Comparison of ENCODE assay signal across 8 cellular contexts in genomic region chr9:120841930-120842684, GRCh38. TPM values are rescaled to one million over a fixed set of nuclear protein-coding genes. Genes with fewer than 3 reads are reported as not detected.
DNase-seq lines count a peak whose midpoint lies in the region; ATAC-seq, FAIRE-seq and TF ChIP-seq lines count a peak whose summit lies in the region.

No MANE protein-coding gene starts in this region.

- H4K20me1 ChIP-seq in K562 (replicated peaks; ENCODE audit: control insufficient read depth, insufficient read depth, low read length), result no peaks in the 10 kb centered on the region; the same call in 1 of the 2 replicates

- peak in 1 of 2 donors; percentile 2 for ATAC-seq in activated T-cell treated with anti-CD3 and anti-CD28 coated beads, Interleukin-2, amount 50 U/mL, for 4 hours
- peak; percentile 28 for ATAC-seq in K562

- peak overlapping the region; percentile 89 for H2AFZ ChIP-seq in K562 (ENCODE audit: low read depth, low read length)

- peaks cover 78% of the 10 kb centered on the region for H3K4me1 Mint-ChIP-seq in activated T-cell treated with anti-CD3 and anti-CD28 coated beads, Interleukin-2, amount 50 U/mL, for 4 hours (ENCODE audit: low read depth)

- peak overlapping the region; percentile 96 for H3K4me3 Mint-ChIP-seq in activated T-cell treated with anti-CD3 and anti-CD28 coated beads, Interleukin-2, amount 50 U/mL, for 4 hours

- H3K36me3 ChIP-seq in HUES48 (ENCODE audit: control insufficient read depth, insufficient read depth, low read length), result peaks cover 19% of the 10 kb centered on the region
- peaks cover 48% of the 10 kb centered on the region for H3K36me3 ChIP-seq in K562 (ENCODE audit: control insufficient read depth, insufficient read depth, low read length)
- no peaks in the 10 kb centered on the region for H3K36me3 ChIP-seq in kidney epithelial cell (ENCODE audit: control insufficient read depth, insufficient read depth, low read length)
- peaks cover 2% of the 10 kb centered on the region for H3K36me3 ChIP-seq in suprapubic skin

- TF ChIP-seq POLR2A in K562 (conservative IDR thresholded peaks at IDR 0.05) (no peak), suprapubic skin (IDR thresholded peaks at IDR 0.05) (no peak)

- in situ Hi-C loops in K562 (cut with MboI), result no loop called here

- intact Hi-C loops in K562 (cut with micrococcal nuclease), result loop anchor here (2.0 to 5.0 kb wide), 5 partner anchors 35 to 140 kb away; partner anchors contain the start of gene PHF19

- H3K9me3 ChIP-seq in HUES48 (ENCODE audit: control insufficient read depth, insufficient read depth, low read length) (no peaks in the 10 kb centered on the region), K562 (replicated peaks; ENCODE audit: control insufficient read depth, insufficient read depth, low read depth, low read length) (no peaks in the 10 kb centered on the region), suprapubic skin (no peaks in the 10 kb centered on the region)

- H3K9ac ChIP-seq in HUES48 (ENCODE audit: low read depth, low read length) (peak overlapping the region; percentile 87), K562 (ENCODE audit: insufficient read depth in 1 of 2, low read depth in 2 of 2, low read length in 2 of 2) (peak overlapping the region; percentile 92 to 97)

- FAIRE-seq in K562 (lab: Jason Lieb, UNC), result no peak

- H3K9me3 Mint-ChIP-seq in activated T-cell treated with anti-CD3 and anti-CD28 coated beads, Interleukin-2, amount 50 U/mL, for 4 hours, result no peaks in the 10 kb centered on the region

- H3K4me2 ChIP-seq in K562 (ENCODE audit: insufficient read depth, low read length), result peak overlapping the region; percentile 87

- no peaks in the 10 kb centered on the region for H3K27me3 ChIP-seq in HUES48 (ENCODE audit: control insufficient read depth, insufficient read depth, low read length)
- no peaks in the 10 kb centered on the region for H3K27me3 ChIP-seq in K562 (ENCODE audit: control insufficient read depth in 2 of 2, insufficient read depth in 2 of 2, low read length in 2 of 2)
- H3K27me3 ChIP-seq in kidney epithelial cell (ENCODE audit: control insufficient read depth, insufficient read depth, low read length), result no peaks in the 10 kb centered on the region
- H3K27me3 ChIP-seq in suprapubic skin, result no peaks in the 10 kb centered on the region

- DNase-seq in activated T-cell treated with anti-CD3 and anti-CD28 coated beads, Interleukin-2, amount 50 U/mL, for 4 hours, result no peak
- no peak for DNase-seq in activated T-cell treated with anti-CD3 and anti-CD28 coated beads, Interleukin-2, amount 50 U/mL, for 1 hour
- DNase-seq in K562 (ENCODE audit: extremely low read depth in 1 of 4, low spot score in 3 of 4) (peak in 1 of 4 experiments; percentile 68), kidney epithelial cell (ENCODE audit: low read depth) (no peak), suprapubic skin (ENCODE audit: low spot score in 2 of 2) (peak; percentile 66 to 78), UCSD-AML1 (lab: John Stamatoyannopoulos, UW; ENCODE audit: unreplicated experiment) (no peak)
- DNase-seq in central memory CD4-positive, alpha-beta T cell, result no peak

- no peak for TF ChIP-seq RAD21 in K562 (CRISPR knock-in tag; conservative IDR thresholded peaks at IDR 0.05 in 1 of 2, IDR thresholded peaks at IDR 0.05 in 1 of 2)

- peaks cover 79% of the 10 kb centered on the region for H3K79me2 ChIP-seq in K562 (ENCODE audit: control insufficient read depth, insufficient read depth, low read length)

- H3K9me1 ChIP-seq in K562 (ENCODE audit: control insufficient read depth, insufficient read depth, low read length), result peaks cover 4% of the 10 kb centered on the region

- CTCF ChIA-PET in K562 (lab: Yijun Ruan, JAX; ENCODE audit: low intra/inter-chr PET ratio), result no interaction called here

- H3K4me3 ChIP-seq in HUES48 (ENCODE audit: low read depth, low read length) (peak overlapping the region; percentile 87), K562 (peak overlapping the region; percentile 54), kidney epithelial cell (ENCODE audit: low read depth, low read length) (peak overlapping the region; percentile 87), suprapubic skin (peak overlapping the region; percentile 88)

- TF ChIP-seq EP300 in K562 (IDR thresholded peaks at IDR 0.05; ENCODE audit: low read length), result no peak
- no peak for TF ChIP-seq EP300 in suprapubic skin (IDR thresholded peaks at IDR 0.05)

- POLR2A ChIA-PET in K562 (lab: Yijun Ruan, JAX), result interaction anchor here (0.6 to 5.3 kb wide), 16 partner anchors 8 to 311 kb away, joined by 3 to 78 read pairs (median 5); partner anchors contain the start of gene PHF19

- TF ChIP-seq CTCF in K562 (IDR thresholded peaks at IDR 0.05 in 2 of 3, conservative IDR thresholded peaks at IDR 0.05 in 1 of 3; ENCODE audit: insufficient read depth in 2 of 3, low read depth in 1 of 3, low read length in 3 of 3), result no peak
- TF ChIP-seq CTCF in kidney epithelial cell (IDR thresholded peaks at IDR 0.05; ENCODE audit: insufficient read depth, low read length, poor library complexity, severe bottlenecking), result no peak
- no peak for TF ChIP-seq CTCF in suprapubic skin (IDR thresholded peaks at IDR 0.05)

- H3K36me3 Mint-ChIP-seq in activated T-cell treated with anti-CD3 and anti-CD28 coated beads, Interleukin-2, amount 50 U/mL, for 4 hours (ENCODE audit: insufficient read depth), result peaks cover 28% of the 10 kb centered on the region

- H3K27ac ChIP-seq in HUES48 (ENCODE audit: low read depth, low read length) (peak overlapping the region; percentile 92), K562 (ENCODE audit: extremely low read depth, low read depth, low read length) (peak overlapping the region; percentile 95), suprapubic skin (peak overlapping the region; percentile 96)

- H3K4me1 ChIP-seq in HUES48 (ENCODE audit: control insufficient read depth, insufficient read depth, low read length) (peaks cover 10% of the 10 kb centered on the region), K562 (replicated peaks in 1 of 2; ENCODE audit: control insufficient read depth in 2 of 2, insufficient read depth in 2 of 2, low read length in 2 of 2) (peaks cover 37 to 58% of the 10 kb centered on the region in 2 experiments), suprapubic skin (peaks cover 19% of the 10 kb centered on the region)

- no peaks in the 10 kb centered on the region for H3K27me3 Mint-ChIP-seq in activated T-cell treated with anti-CD3 and anti-CD28 coated beads, Interleukin-2, amount 50 U/mL, for 4 hours (ENCODE audit: low read depth)

- WGBS in K562 (ENCODE audit: insufficient coverage, low coverage, missing lambda C conversion rate), result 2% methylated on average over 18 of the region's 18 CpGs
- 28% methylated on average over 18 of the region's 18 CpGs for WGBS in suprapubic skin

- BruUV-seq in K562 (replicated peaks; lab: Mats Ljungman, UMichigan), result TSS peak; percentile 64

RNA-seq across cellular contexts. Expression of gene PSMD5, which starts 0.6 kb away (rescaled TPM):
- 10 to 100 TPM; 64.3 to 75.9 (median 73.3) TPM for total RNA-seq in activated T-cell treated with anti-CD3 and anti-CD28 coated beads, Interleukin-2, amount 50 U/mL, for 4 hours
- total RNA-seq in K562 (2011; cell fraction: chromatin; rRNA removed; ENCODE audit: low replicate concordance), result 59.3 and 197 TPM in 2 replicates
- 30.2 and 45.4 TPM in 2 replicates for total RNA-seq in K562 (2011; cell fraction: nucleolus; rRNA removed)
- 90.6 and 121 TPM in 2 replicates for total RNA-seq in K562 (2011; cell fraction: nucleoplasm; rRNA removed)
- 51.0 and 55.3 TPM in 2 replicates for total RNA-seq in K562 (2014; rRNA removed)
- total RNA-seq in K562 (2014; rRNA removed; fragmentation: Illumina TruSeq; extraction: Trizol), result 76.3 and 83.0 TPM in 2 replicates
- total RNA-seq in K562 (2015; rRNA removed; fragmentation: Illumina TruSeq; extraction: Trizol), result 65.1 and 72.5 TPM in 2 replicates
- 136 and 148 TPM in 2 replicates for total RNA-seq in K562 (2021)
- 107 and 148 TPM in 2 replicates for polyA plus RNA-seq in K562 (2011; rRNA removed)
- 39.0 and 70.9 TPM in 2 replicates for polyA plus RNA-seq in K562 (2011; cell fraction: cytosol; rRNA removed)
- polyA plus RNA-seq in K562 (2011; cell fraction: nucleus; rRNA removed), result 34.5 and 37.0 TPM in 2 replicates
- polyA plus RNA-seq in K562 (2012), result 54.7 and 61.5 TPM in 2 replicates
- 90.1 and 114 TPM in 2 replicates for polyA plus RNA-seq in K562 (2014; fragmentation: Illumina TruSeq; extraction: Trizol)
- polyA plus RNA-seq in K562 (2014; fragmentation: Nextera tagmentation; extraction: Ambion mirVana), result 10 to 100 TPM; 46.4 to 60.9 TPM
- polyA plus RNA-seq in K562 (2014; rRNA removed), result 89.4 and 95.6 TPM in 2 replicates
- polyA minus RNA-seq in K562 (2011; rRNA and poly(A)+ RNA removed), result 115 and 116 TPM in 2 replicates
- 48.7 and 58.2 TPM in 2 replicates for polyA minus RNA-seq in K562 (2011; cell fraction: cytosol; rRNA and poly(A)+ RNA removed)
- polyA minus RNA-seq in K562 (2011; cell fraction: nucleus; rRNA and poly(A)+ RNA removed), result 28.4 and 53.9 TPM in 2 replicates
- 39.6 and 44.4 TPM in 2 replicates for total RNA-seq in kidney epithelial cell
- total RNA-seq in suprapubic skin, result 10 to 100 TPM; 30.7 to 47.7 (median 33.0) TPM

RNA-seq across cellular contexts. Expression of gene PHF19, which starts 34.9 kb away (rescaled TPM):
- 10 to 100 TPM; 59.2 to 75.1 (median 64.8) TPM for total RNA-seq in activated T-cell treated with anti-CD3 and anti-CD28 coated beads, Interleukin-2, amount 50 U/mL, for 4 hours
- 622 and 1,187 TPM in 2 replicates for total RNA-seq in K562 (2011; cell fraction: chromatin; rRNA removed; ENCODE audit: low replicate concordance)
- 570 and 625 TPM in 2 replicates for total RNA-seq in K562 (2011; cell fraction: nucleolus; rRNA removed)
- 592 and 663 TPM in 2 replicates for total RNA-seq in K562 (2011; cell fraction: nucleoplasm; rRNA removed)
- total RNA-seq in K562 (2014; rRNA removed) (255 and 312 TPM in 2 replicates), K562 (2014; rRNA removed; fragmentation: Illumina TruSeq; extraction: Trizol) (191 and 211 TPM in 2 replicates), K562 (2015; rRNA removed; fragmentation: Illumina TruSeq; extraction: Trizol) (240 and 241 TPM in 2 replicates), K562 (2021) (372 and 373 TPM in 2 replicates), kidney epithelial cell (14.9 and 18.5 TPM in 2 replicates), suprapubic skin (10 to 100 TPM; 11.3 to 15.5 (median 13.8) TPM)
- polyA plus RNA-seq in K562 (2011; rRNA removed) (403 and 414 TPM in 2 replicates), K562 (2014; fragmentation: Illumina TruSeq; extraction: Trizol) (292 and 365 TPM in 2 replicates), K562 (2014; fragmentation: Nextera tagmentation; extraction: Ambion mirVana) (100 to 1,000 TPM in 1 of 2 experiments, 10 to 100 TPM in 1; 95.8 to 140 TPM), K562 (2014; rRNA removed) (312 TPM in 2 replicates)
- polyA plus RNA-seq in K562 (2011; cell fraction: cytosol; rRNA removed), result 475 and 721 TPM in 2 replicates
- polyA plus RNA-seq in K562 (2011; cell fraction: nucleus; rRNA removed), result 1,109 and 1,436 TPM in 2 replicates
- polyA plus RNA-seq in K562 (2012), result 275 and 342 TPM in 2 replicates
- polyA minus RNA-seq in K562 (2011; rRNA and poly(A)+ RNA removed), result 333 and 440 TPM in 2 replicates
- 286 and 300 TPM in 2 replicates for polyA minus RNA-seq in K562 (2011; cell fraction: cytosol; rRNA and poly(A)+ RNA removed)
- 297 and 330 TPM in 2 replicates for polyA minus RNA-seq in K562 (2011; cell fraction: nucleus; rRNA and poly(A)+ RNA removed)

RNA-seq across cellular contexts. Expression of gene FBXW2, which starts 48.9 kb away (rescaled TPM):
- 10 to 100 TPM; 66.7 to 72.7 (median 66.9) TPM for total RNA-seq in activated T-cell treated with anti-CD3 and anti-CD28 coated beads, Interleukin-2, amount 50 U/mL, for 4 hours
- total RNA-seq in K562 (2011; cell fraction: chromatin; rRNA removed; ENCODE audit: low replicate concordance), result 68.9 and 132 TPM in 2 replicates
- 44.0 and 45.8 TPM in 2 replicates for total RNA-seq in K562 (2011; cell fraction: nucleolus; rRNA removed)
- total RNA-seq in K562 (2011; cell fraction: nucleoplasm; rRNA removed), result 87.5 and 126 TPM in 2 replicates
- total RNA-seq in K562 (2014; rRNA removed) (24.5 and 26.8 TPM in 2 replicates), K562 (2014; rRNA removed; fragmentation: Illumina TruSeq; extraction: Trizol) (31.3 and 35.6 TPM in 2 replicates), K562 (2015; rRNA removed; fragmentation: Illumina TruSeq; extraction: Trizol) (27.6 and 28.1 TPM in 2 replicates), K562 (2021) (46.7 and 50.0 TPM in 2 replicates), kidney epithelial cell (24.6 and 25.3 TPM in 2 replicates), suprapubic skin (10 to 100 TPM; 40.4 to 74.8 (median 52.3) TPM)
- polyA plus RNA-seq in K562 (2011; rRNA removed) (50.2 and 57.8 TPM in 2 replicates), K562 (2014; fragmentation: Illumina TruSeq; extraction: Trizol) (28.0 and 29.9 TPM in 2 replicates), K562 (2014; fragmentation: Nextera tagmentation; extraction: Ambion mirVana) (1 to 10 TPM; 2.5 to 2.9 TPM), K562 (2014; rRNA removed) (40.6 and 46.9 TPM in 2 replicates)
- 24.2 and 45.4 TPM in 2 replicates for polyA plus RNA-seq in K562 (2011; cell fraction: cytosol; rRNA removed)
- polyA plus RNA-seq in K562 (2011; cell fraction: nucleus; rRNA removed), result 52.8 and 54.2 TPM in 2 replicates
- 14.4 and 22.9 TPM in 2 replicates for polyA plus RNA-seq in K562 (2012)
- polyA minus RNA-seq in K562 (2011; rRNA and poly(A)+ RNA removed), result 72.2 and 86.8 TPM in 2 replicates
- 17.1 and 20.9 TPM in 2 replicates for polyA minus RNA-seq in K562 (2011; cell fraction: cytosol; rRNA and poly(A)+ RNA removed)
- polyA minus RNA-seq in K562 (2011; cell fraction: nucleus; rRNA and poly(A)+ RNA removed), result 35.3 and 73.3 TPM in 2 replicates

Comparison
In these comparisons a context has a peak if more than half of its experiments do, and no peak if none do; other contexts are left out.
1. DNase-seq: peak in suprapubic skin (2 of 2); none in activated T-cell treated with anti-CD3 and anti-CD28 coated beads, Interleukin-2, amount 50 U/mL, for 4 hours (single experiment), activated T-cell treated with anti-CD3 and anti-CD28 coated beads, Interleukin-2, amount 50 U/mL, for 1 hour (single experiment), kidney epithelial cell (single experiment), central memory CD4-positive, alpha-beta T cell (single experiment) and UCSD-AML1 (single experiment).
2. Peak in every context shown above with its lines, with median percentiles within 50 percentile points of each other: H3K27ac ChIP-seq and H3K4me3 ChIP-seq.